In genomic region chr1:201042663-201043461, GRCh38 we compare ENCODE assay signal across 7 cellular contexts. TPM values are rescaled to one million over a fixed set of nuclear protein-coding genes. Genes with fewer than 3 reads are reported as not detected.
A peak's percentile ranks its signal among the peaks of the same experiment; 100 is the strongest.
DNase-seq lines count a peak whose midpoint lies in the region; ATAC-seq and TF ChIP-seq lines count a peak whose summit lies in the region.

No MANE protein-coding gene starts in this region.

- peak; percentile 71 for ATAC-seq in HG03175 (IDR thresholded peaks at IDR 0.05; ENCODE audit: unreplicated experiment)

- H3K4me3 ChIP-seq in GM12875 (ENCODE audit: low read depth, low read length) = no peak overlapping the region

- DNase-seq in NCI-H460 (ENCODE audit: extremely low read depth, low read depth) = peak; percentile 54
- peak; percentile 71 for DNase-seq in activated CD4-positive, alpha-beta T cell treated with anti-CD3 and anti-CD28 coated beads, Interleukin-2, amount 50 U/mL, for 1 hour
- DNase-seq in dermis microvascular lymphatic vessel endothelial cell (ENCODE audit: low read depth in 2 of 2) = peak; percentile 46 to 70
- peak; percentile 88 for DNase-seq in medulla oblongata (ENCODE audit: extremely low spot score)
- DNase-seq in stimulated activated CD8-positive, alpha-beta memory T cell treated with anti-CD3 and anti-CD28 coated beads, Interleukin-2, amount 100 ng/mL, for 48 hours (ENCODE audit: low read depth in 2 of 2) = peak; percentile 31 to 50

- TF ChIP-seq CTCF in GM12875 (IDR thresholded peaks at IDR 0.05; ENCODE audit: borderline replicate concordance, insufficient read depth, low read depth, low read length) = peak; percentile 87

RNA-seq across cellular contexts. Expression of gene KIF21B, which starts 19.3 kb away (rescaled TPM):
- 0.17 and 0.22 TPM in 2 replicates for total RNA-seq in NCI-H460 (2014; rRNA removed; shearing (Covaris generic))
- polyA plus RNA-seq in NCI-H460 (2014; cell fraction: nucleus; rRNA removed) = 0.08 and 0.39 TPM in 2 replicates
- 1.9 and 3.4 TPM in 2 replicates for total RNA-seq in dermis microvascular lymphatic vessel endothelial cell
